ENCODE assay signal across 30 cellular contexts in genomic region chrX:15274946-15275345, GRCh38. TPM values are rescaled to one million over a fixed set of nuclear protein-coding genes. Genes with fewer than 3 reads are reported as not detected.
"Had no signal": no experiment of that assay in that cellular context is flagged by ENCODE, and none has a peak within 500 bp of the region (broad histone marks: within the 10 kb centered on the region; RNA-seq: fewer than 3 reads in every experiment).

No MANE protein-coding gene starts in this region.

- H2AFZ ChIP-seq: hepatocyte had no signal

- H3K27ac ChIP-seq: heart right ventricle, hepatocyte, left lung, ovary, sigmoid colon, spleen, tibial nerve, uterus had no signal

- H3K36me3 ChIP-seq: heart right ventricle, left lung, ovary, sigmoid colon, spleen, tibial nerve, uterus had no signal

- H3K79me2 ChIP-seq: hepatocyte had no signal

- ATAC-seq: heart right ventricle; left cardiac atrium; left lung; naive thymus-derived CD4-positive, alpha-beta T cell; natural killer cell treated with Interleukin-12 subunit alpha and Interleukin-12 subunit beta and Interleukin-15 and Interleukin-18, amount 100 ng/mL, for 72 hours; right cardiac atrium; stimulated activated effector memory CD8-positive, alpha-beta T cell treated with anti-CD3 and anti-CD28 coated beads, Interleukin-12 subunit alpha, Interleukin-12 subunit beta, amount 100 ng/mL, for 72 hours; stimulated activated naive CD8-positive, alpha-beta T cell treated with anti-CD3 and anti-CD28 coated beads, Interleukin-15, amount 100 ng/mL, for 72 hours had no signal

- H3K4me2 ChIP-seq: hepatocyte had no signal

- DNase-seq: heart right ventricle; kidney glomerular epithelial cell; left cardiac atrium; left lung; mesendoderm; naive thymus-derived CD4-positive, alpha-beta T cell; ovary; retina; right cardiac atrium; sigmoid colon; small intestine; spleen; stimulated activated CD4-positive, alpha-beta T cell treated with anti-CD3 and anti-CD28 coated beads, Interleukin-4, amount 100 ng/mL, for 24 hours; stimulated activated naive CD4-positive, alpha-beta T cell; stimulated activated naive CD8-positive, alpha-beta T cell treated with anti-CD3 and anti-CD28 coated beads, Interleukin-15, amount 100 ng/mL, for 72 hours; substantia nigra; uterus had no signal

- H3K4me1 ChIP-seq: heart right ventricle, left lung, sigmoid colon, tibial nerve, uterus had no signal

- H3K27me3 ChIP-seq: hepatocyte, left lung, ovary, sigmoid colon, uterus had no signal

- H3K9me3 ChIP-seq: left lung, ovary, sigmoid colon, tibial nerve, uterus had no signal

- H3K4me3 ChIP-seq: heart right ventricle, hepatocyte, left lung, lung, ovary, sigmoid colon, spleen, tibial nerve, uterus had no signal

RNA-seq across cellular contexts. Expression of gene ASB9, which starts 5.1 kb away (rescaled TPM):
- total RNA-seq: natural killer cell treated with Interleukin-12 subunit alpha and Interleukin-12 subunit beta and Interleukin-15 and Interleukin-18, amount 100 ng/mL, for 72 hours had no signal
- polyA plus RNA-seq: neural cell had no signal

RNA-seq across cellular contexts. Expression of gene ASB11, which starts 40.5 kb away (rescaled TPM):
- total RNA-seq: mesothelial cell of epicardium; mononuclear cell; naive thymus-derived CD4-positive, alpha-beta T cell; natural killer cell treated with Interleukin-12 subunit alpha and Interleukin-12 subunit beta and Interleukin-15 and Interleukin-18, amount 100 ng/mL, for 72 hours; omental fat pad; ovary; progenitor cell of endocrine pancreas; pulmonary artery endothelial cell; sigmoid colon; spleen; tibial nerve; ureter had no signal
- polyA plus RNA-seq: hepatocyte; keratinocyte; naive thymus-derived CD4-positive, alpha-beta T cell; neural cell; spleen had no signal
